In genomic region chr9:127566351-127567001, GRCh38 we compare ENCODE assay signal across 1 cellular context.
TF ChIP-seq lines count a peak whose summit lies in the region.

No MANE protein-coding gene starts in this region.

TF ChIP-seq in A549, 52 proteins besides CTCF, POLR2A, EP300 and RAD21 (continued from another document):
- TF ChIP-seq, protein P1, sequence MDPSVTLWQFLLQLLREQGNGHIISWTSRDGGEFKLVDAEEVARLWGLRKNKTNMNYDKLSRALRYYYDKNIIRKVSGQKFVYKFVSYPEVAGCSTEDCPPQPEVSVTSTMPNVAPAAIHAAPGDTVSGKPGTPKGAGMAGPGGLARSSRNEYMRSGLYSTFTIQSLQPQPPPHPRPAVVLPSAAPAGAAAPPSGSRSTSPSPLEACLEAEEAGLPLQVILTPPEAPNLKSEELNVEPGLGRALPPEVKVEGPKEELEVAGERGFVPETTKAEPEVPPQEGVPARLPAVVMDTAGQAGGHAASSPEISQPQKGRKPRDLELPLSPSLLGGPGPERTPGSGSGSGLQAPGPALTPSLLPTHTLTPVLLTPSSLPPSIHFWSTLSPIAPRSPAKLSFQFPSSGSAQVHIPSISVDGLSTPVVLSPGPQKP (IDR thresholded peaks at IDR 0.05; ENCODE audit: low read depth, low read length): no peak
- TF ChIP-seq HOXB13 (CRISPR knock-in tag; IDR thresholded peaks at IDR 0.05; ENCODE audit: low read depth): no peak
- no peak for TF ChIP-seq NFE2L2 (conservative IDR thresholded peaks at IDR 0.05; ENCODE audit: low read length)
- TF ChIP-seq POLR2AphosphoS2 (conservative IDR thresholded peaks at IDR 0.05; ENCODE audit: low read length): no peak
- TF ChIP-seq CHD2 (IDR thresholded peaks at IDR 0.05; ENCODE audit: low read length, partially characterized antibody): no peak
TF ChIP-seq in A549: peak in this region for 0.
